ENCODE assay signal across 8 cellular contexts in genomic region chr2:121648611-121649401, GRCh38. TPM values are rescaled to one million over a fixed set of nuclear protein-coding genes. Genes with fewer than 3 reads are reported as not detected.
A peak's percentile ranks its signal among the peaks of the same experiment; 100 is the strongest.
DNase-seq lines count a peak whose midpoint lies in the region; ATAC-seq, FAIRE-seq and TF ChIP-seq lines count a peak whose summit lies in the region.

No MANE protein-coding gene starts in this region.

- H3K36me3 ChIP-seq in CD8-positive, alpha-beta T cell (ENCODE audit: insufficient read depth, low read length), result no peaks in the 10 kb centered on the region
- H3K36me3 ChIP-seq in SU-DHL-6 (ENCODE audit: low read length) (no peaks in the 10 kb centered on the region), heart right ventricle (peaks cover 0 to 12% (median 0%) of the 10 kb centered on the region in 9 donors)

- FAIRE-seq in urothelium cell line (lab: Jason Lieb, UNC), result no peak

- no peaks in the 10 kb centered on the region for H3K27me3 Mint-ChIP-seq in CD8-positive, alpha-beta T cell (ENCODE audit: low read depth)
- H3K27me3 Mint-ChIP-seq in activated naive CD8-positive, alpha-beta T cell treated with anti-CD3 and anti-CD28 coated beads, Interleukin-2, amount 50 U/mL, for 24 hours, result no peaks in the 10 kb centered on the region

- H3K4me1 Mint-ChIP-seq in CD8-positive, alpha-beta T cell (ENCODE audit: low read depth), result peaks cover 66% of the 10 kb centered on the region
- H3K4me1 Mint-ChIP-seq in activated naive CD8-positive, alpha-beta T cell treated with anti-CD3 and anti-CD28 coated beads, Interleukin-2, amount 50 U/mL, for 24 hours, result peaks cover 66% of the 10 kb centered on the region

- H3K9me3 ChIP-seq in CD8-positive, alpha-beta T cell (ENCODE audit: low read length), result no peaks in the 10 kb centered on the region
- H3K9me3 ChIP-seq in SU-DHL-6 (ENCODE audit: insufficient read depth, low read length), result no peaks in the 10 kb centered on the region
- no peaks in the 10 kb centered on the region for H3K9me3 ChIP-seq in heart right ventricle

- no peaks in the 10 kb centered on the region for H3K27me3 ChIP-seq in CD8-positive, alpha-beta T cell (ENCODE audit: insufficient read depth, low read length)
- H3K27me3 ChIP-seq in SU-DHL-6 (ENCODE audit: low read length) (no peaks in the 10 kb centered on the region), heart right ventricle (no peaks in the 10 kb centered on the region)

- H3K27ac ChIP-seq in CD8-positive, alpha-beta T cell (ENCODE audit: low read depth, low read length), result peak overlapping the region; percentile 87
- H3K27ac ChIP-seq in SU-DHL-6 (ENCODE audit: low read depth, low read length) (peak overlapping the region; percentile 88), heart right ventricle (peak overlapping the region; percentile 86 to 100 (median 96))

- peak overlapping the region; percentile 99 for H3K27ac Mint-ChIP-seq in CD8-positive, alpha-beta T cell
- H3K27ac Mint-ChIP-seq in activated naive CD8-positive, alpha-beta T cell treated with anti-CD3 and anti-CD28 coated beads, Interleukin-2, amount 50 U/mL, for 24 hours, result peak overlapping the region; percentile 99

- H3K4me3 Mint-ChIP-seq in CD8-positive, alpha-beta T cell, result peak overlapping the region; percentile 97
- peak overlapping the region; percentile 97 for H3K4me3 Mint-ChIP-seq in activated naive CD8-positive, alpha-beta T cell treated with anti-CD3 and anti-CD28 coated beads, Interleukin-2, amount 50 U/mL, for 24 hours

- H3K9ac ChIP-seq in SU-DHL-6 (ENCODE audit: low read length), result peak overlapping the region; percentile 96

- CTCF ChIA-PET in CD8-positive, alpha-beta T cell (lab: Charles Lee), result interaction anchor here (1.2 to 2.5 kb wide), 3 partner anchors 52 to 118 kb away, joined by 3 to 11 read pairs (median 6); partner anchors contain the start of genes NIFK and RNU4ATAC

- H2AFZ ChIP-seq in SU-DHL-6 (ENCODE audit: low read depth, low read length, severe bottlenecking), result peak overlapping the region; percentile 82

- peaks cover 3% of the 10 kb centered on the region; the same call in 1 of the 2 replicates for H3F3A ChIP-seq in SU-DHL-6 (ENCODE audit: insufficient read depth)

- peak overlapping the region; percentile 95 for H3K4me3 ChIP-seq in CD8-positive, alpha-beta T cell (ENCODE audit: low read depth, low read length)
- H3K4me3 ChIP-seq in SU-DHL-6 (ENCODE audit: insufficient read depth, low read length, poor library complexity, severe bottlenecking), result peak overlapping the region; percentile 82
- peak overlapping the region; percentile 62 to 96 (median 90) for H3K4me3 ChIP-seq in heart right ventricle

- H3K4me2 ChIP-seq in SU-DHL-6 (ENCODE audit: low read depth, low read length, poor library complexity, severe bottlenecking), result peak overlapping the region; percentile 84

- DNase-seq in CD8-positive, alpha-beta T cell, result peak; percentile 14 to 68 (median 47)
- DNase-seq in HS-27A (ENCODE audit: low read depth), result peak; percentile 48
- DNase-seq in activated naive CD8-positive, alpha-beta T cell treated with anti-CD3 and anti-CD28 coated beads, Interleukin-2, amount 50 U/mL, for 24 hours, result peak; percentile 57
- DNase-seq in heart right ventricle, result peak; percentile 40 to 55
- DNase-seq in posterior vena cava (ENCODE audit: low spot score), result peak; percentile 90
- DNase-seq in urothelium cell line (ENCODE audit: low spot score), result peak; percentile 49

- H3K36me3 Mint-ChIP-seq in CD8-positive, alpha-beta T cell, result peaks cover 14% of the 10 kb centered on the region
- peaks cover 26% of the 10 kb centered on the region for H3K36me3 Mint-ChIP-seq in activated naive CD8-positive, alpha-beta T cell treated with anti-CD3 and anti-CD28 coated beads, Interleukin-2, amount 50 U/mL, for 24 hours (ENCODE audit: low read depth)

- H3K9me3 Mint-ChIP-seq in CD8-positive, alpha-beta T cell, result no peaks in the 10 kb centered on the region
- no peaks in the 10 kb centered on the region for H3K9me3 Mint-ChIP-seq in activated naive CD8-positive, alpha-beta T cell treated with anti-CD3 and anti-CD28 coated beads, Interleukin-2, amount 50 U/mL, for 24 hours

- WGBS in heart right ventricle, 2 donors, result 1% methylated on average over 52 of the region's 52 CpGs

- peaks cover 74% of the 10 kb centered on the region for H3K79me2 ChIP-seq in SU-DHL-6 (ENCODE audit: insufficient read depth, low read length)

- peak; percentile 34 for ATAC-seq in CD8-positive, alpha-beta T cell
- ATAC-seq in GM19455 (IDR thresholded peaks at IDR 0.05; ENCODE audit: unreplicated experiment), result peak; percentile 46
- ATAC-seq in activated naive CD8-positive, alpha-beta T cell treated with anti-CD3 and anti-CD28 coated beads, Interleukin-2, amount 50 U/mL, for 24 hours, result peak; percentile 30
- peak; percentile 41 to 85 (median 67) for ATAC-seq in heart right ventricle

- peaks cover 28% of the 10 kb centered on the region for H3K4me1 ChIP-seq in CD8-positive, alpha-beta T cell (ENCODE audit: insufficient read depth, low read length)
- peaks cover 8 to 78% (median 60%) of the 10 kb centered on the region in 9 donors for H3K4me1 ChIP-seq in heart right ventricle

- H3K9me2 ChIP-seq in SU-DHL-6 (replicated peaks; ENCODE audit: insufficient read depth, low read length), result no peaks in the 10 kb centered on the region

- POLR2A ChIA-PET in CD8-positive, alpha-beta T cell (lab: Charles Lee), result interaction anchor here (0.7 to 3.2 kb wide), 16 partner anchors 8 to 142 kb away, joined by 3 to 77 read pairs (median 4); partner anchors contain the start of genes NIFK and RNU4ATAC

- no peak for TF ChIP-seq CTCF in CD8-positive, alpha-beta T cell (IDR thresholded peaks at IDR 0.05)
- TF ChIP-seq CTCF in SU-DHL-6 (IDR thresholded peaks at IDR 0.05; ENCODE audit: insufficient read depth, low read length, poor library complexity, severe bottlenecking) (no peak), heart right ventricle (IDR thresholded peaks at IDR 0.05) (no peak)

- 0 out of 2 replicates have a peak, but pooled peaks cover 8% of the 10 kb centered on the region for H4K20me1 ChIP-seq in SU-DHL-6 (ENCODE audit: low read depth, low read length)

- intact Hi-C loops in CD8-positive, alpha-beta T cell (cut with DNase I, micrococcal nuclease), result loop anchor here (1.0 to 5.0 kb wide), 5 partner anchors 52 to 119 kb away; partner anchors contain the start of genes NIFK (in 2 of the 2), RNU4ATAC (in 2 of the 2) and TSN (in 1 of the 2)
- intact Hi-C loops in heart right ventricle (cut with DNase I), result loop anchor here (1.0 to 10.0 kb wide), 11 partner anchors 37 to 119 kb away; partner anchors contain the start of gene RNU4ATAC (in 6 of the 10)
- intact Hi-C loops in posterior vena cava (cut with DNase I), result loop anchor here in 1 of 2 donors (5.0 kb wide), 1 partner anchor 117 kb away; the partner anchor contains the start of gene RNU4ATAC

RNA-seq across cellular contexts. Expression of gene CLASP1, which starts 0.5 kb away (rescaled TPM):
- 10 to 100 TPM; 57.0 to 65.7 TPM for total RNA-seq in CD8-positive, alpha-beta T cell
- total RNA-seq in heart right ventricle, result 10 to 100 TPM; 52.9 to 90.6 (median 76.4) TPM
- 10 to 100 TPM; 10.1 to 16.5 TPM for polyA plus RNA-seq in heart right ventricle
- 10 to 100 TPM; 50.4 to 55.8 TPM for total RNA-seq in posterior vena cava

Comparison
In these comparisons a context has a peak if more than half of its experiments do, and no peak if none do; other contexts are left out.
1. Peak in every context shown above with its lines: DNase-seq, ATAC-seq, H3K4me3 ChIP-seq and H3K27ac ChIP-seq.